8 cellular contexts compared by ENCODE assay signal in the genomic region with DNA sequence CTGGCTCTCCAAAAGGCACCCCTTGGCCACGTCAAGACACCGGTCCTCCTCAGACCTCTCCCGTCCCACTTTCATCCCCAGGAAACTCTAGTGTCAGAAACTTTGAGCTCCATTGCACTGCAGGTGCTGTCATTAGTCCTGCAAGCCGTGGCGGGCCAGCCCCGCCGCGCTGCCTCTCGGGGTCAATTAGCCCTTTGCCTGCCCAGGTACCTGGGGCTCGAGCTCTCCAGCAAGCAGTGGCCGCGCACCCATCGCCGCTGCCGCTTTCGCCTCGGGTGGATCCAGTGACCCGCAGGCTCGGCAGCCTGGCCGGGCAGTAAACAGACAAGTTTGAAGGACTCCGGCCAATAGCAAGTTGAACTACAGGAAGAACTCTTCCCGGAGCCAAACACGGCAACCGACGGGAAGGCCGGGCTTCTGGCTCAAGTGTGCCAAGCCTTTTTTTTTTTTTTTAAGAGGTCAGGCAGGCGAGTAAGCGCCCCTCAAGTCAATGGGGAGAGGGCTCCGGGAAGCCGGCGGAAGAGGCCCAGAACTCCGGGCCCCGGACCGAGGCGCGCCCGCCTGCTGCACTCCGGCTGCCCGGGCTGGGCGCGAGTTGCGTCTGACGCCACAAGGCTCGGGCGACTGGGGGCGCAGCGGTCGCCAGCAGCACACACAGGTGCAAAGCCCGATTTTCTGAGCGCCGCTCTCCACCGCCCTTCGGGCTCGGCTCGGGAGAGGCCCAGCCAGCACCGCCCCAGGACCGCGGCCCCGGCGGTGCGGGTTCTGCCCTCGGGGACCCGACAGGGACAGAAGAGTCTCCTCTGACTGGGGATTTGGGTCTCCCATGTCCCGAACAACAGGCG. TPM values are rescaled to one million over a fixed set of nuclear protein-coding genes. Genes with fewer than 3 reads are reported as not detected.
A peak's percentile ranks its signal among the peaks of the same experiment; 100 is the strongest.
DNase-seq lines count a peak whose midpoint lies in the region; ATAC-seq, FAIRE-seq and TF ChIP-seq lines count a peak whose summit lies in the region.
"Had no signal": no experiment of that assay in that cellular context is flagged by ENCODE, and none has a peak within 500 bp of the region (broad histone marks: within the 10 kb centered on the region; RNA-seq: fewer than 3 reads in every experiment).

No MANE protein-coding gene starts in this region.

- H3K4me1 ChIP-seq in stomach = peaks cover 0 to 39% (median 33%) of the 10 kb centered on the region in 4 donors

- DNase-seq in GM12864 (ENCODE audit: low read depth) (no peak), LNCaP clone FGC (ENCODE audit: low read depth) (peak; percentile 36), cerebellum (ENCODE audit: low spot score) (peak; percentile 37), left lobe of liver (ENCODE audit: low spot score) (peak; percentile 55), stomach (peak; percentile 50), urothelium cell line (ENCODE audit: low spot score) (no peak), SW 1271 (lab: John Stamatoyannopoulos, UW) (no peak)

- H3K9me3 ChIP-seq in stomach = no peaks in the 10 kb centered on the region
- H3K9me3 ChIP-seq: SJSA1 had no signal

- H3K36me3 ChIP-seq in stomach = no peaks in the 10 kb centered on the region
- H3K36me3 ChIP-seq: SJSA1 had no signal

- TF ChIP-seq CTCF in GM12864 (IDR thresholded peaks at IDR 0.05; ENCODE audit: low read depth, low read length, missing control alignments) (no peak), LNCaP clone FGC (IDR thresholded peaks at IDR 0.05; ENCODE audit: control insufficient read depth, extremely low read depth, insufficient read depth) (0 out of 2 replicates have a peak, but pooled peaks have one; percentile 9), stomach (IDR thresholded peaks at IDR 0.05) (no peak)

- no peak for FAIRE-seq in urothelium cell line (lab: Jason Lieb, UNC)

- H3K27me3 ChIP-seq in stomach = peaks cover 0 to 36% (median 31%) of the 10 kb centered on the region in 3 donors

- no peak for TF ChIP-seq EP300 in stomach (IDR thresholded peaks at IDR 0.05)

- WGBS in stomach, 5 donors = 1% methylated on average over 34 to 65 of the region's 65 CpGs

- peak overlapping the region in 4 of 5 donors; percentile 20 to 53 (median 45) for H3K27ac ChIP-seq in stomach
- H3K27ac ChIP-seq: SJSA1 had no signal

- intact Hi-C loops in stomach (cut with DNase I; ENCODE audit: low total_unique reads) = no loop called here

- ATAC-seq in left lobe of liver = peak; percentile 86

- H3K4me3 ChIP-seq in GM12864 (ENCODE audit: low read depth, low read length) = peak overlapping the region; percentile 31
- peak overlapping the region; percentile 44 for H3K4me3 ChIP-seq in LNCaP clone FGC (ENCODE audit: low read depth, low read length)
- H3K4me3 ChIP-seq in stomach = peak overlapping the region; percentile 63 to 86 (median 70)

- TF ChIP-seq POLR2A in stomach (IDR thresholded peaks at IDR 0.05) = no peak

RNA-seq across cellular contexts. Expression of gene ERBB4, which starts 1.1 kb away (rescaled TPM):
- total RNA-seq in cerebellum (154 TPM), left lobe of liver (0.05 TPM), stomach (1 to 10 TPM in 2 of 5 donors, under 1 TPM in 2, not detected in 1; 0.45 to 2.5 (median 1.1) TPM)
- polyA plus RNA-seq in stomach = under 1 TPM; 0.12 to 0.15 (median 0.13) TPM

Comparison
In these comparisons a context has a peak if more than half of its experiments do, and no peak if none do; other contexts are left out.
1. DNase-seq: peak in LNCaP clone FGC (single experiment), cerebellum (single experiment), left lobe of liver (single experiment) and stomach (single experiment); none in GM12864 (single experiment), urothelium cell line (single experiment) and SW 1271 (0 of 2).
2. RNA of gene ERBB4, which starts 1.1 kb away (total RNA-seq): 154 TPM in cerebellum (single experiment); 0.45 to 2.5 TPM in stomach and 0.05 TPM in left lobe of liver (single experiment); every median in the first group is over 10 times any median in the second.
3. Peak in every context shown above with its lines, with median percentiles within 50 percentile points of each other: H3K4me3 ChIP-seq.